In genomic region chr1:192601145-192602048, GRCh38 we compare ENCODE assay signal across 10 cellular contexts. TPM values are rescaled to one million over a fixed set of nuclear protein-coding genes. Genes with fewer than 3 reads are reported as not detected.
DNase-seq lines count a peak whose midpoint lies in the region; ATAC-seq, FAIRE-seq and TF ChIP-seq lines count a peak whose summit lies in the region.
"Had no signal": no experiment of that assay in that cellular context is flagged by ENCODE, and none has a peak within 500 bp of the region (broad histone marks: within the 10 kb centered on the region; RNA-seq: fewer than 3 reads in every experiment).

No MANE protein-coding gene starts in this region.

- no peak overlapping the region for H3K4me3 ChIP-seq in A549
- no peak overlapping the region for H3K4me3 ChIP-seq in SK-N-SH (ENCODE audit: low read depth in 2 of 2, low read length in 1 of 2)
- H3K4me3 ChIP-seq: SJSA1 had no signal

- CTCF ChIA-PET in A549 (lab: Yijun Ruan, JAX) (interaction anchor here (2.5 kb wide), 1 partner anchor 124 kb away, joined by 9 read pairs; no protein-coding TSS in a partner anchor), SK-N-SH (lab: Yijun Ruan, JAX) (interaction anchor here (0.6 to 0.9 kb wide), 4 partner anchors 9 to 127 kb away, joined by 3 to 5 read pairs (median 3); no protein-coding TSS in a partner anchor)

- no peaks in the 10 kb centered on the region for H4K20me1 ChIP-seq in SK-N-SH (ENCODE audit: insufficient read depth)

- H3K27me3 ChIP-seq in SK-N-SH (ENCODE audit: insufficient read depth), result no peaks in the 10 kb centered on the region
- H3K27me3 ChIP-seq: SJSA1 had no signal

- TF ChIP-seq POLR2A in A549 (IDR thresholded peaks at IDR 0.05; ENCODE audit: low read length), result no peak

- POLR2A ChIA-PET in A549 (lab: Yijun Ruan, JAX) (no interaction called here), SK-N-SH (lab: Yijun Ruan, JAX) (no interaction called here)

- H3F3A ChIP-seq in SK-N-SH (replicated peaks; ENCODE audit: insufficient read depth), result peaks cover under 1% of the 10 kb centered on the region

- peaks cover 7% of the 10 kb centered on the region; the same call in 1 of the 3 replicates for H3K4me1 ChIP-seq in A549
- peaks cover 0 to 8% of the 10 kb centered on the region in 2 experiments; a peak in 2 of 4 replicates for H3K4me1 ChIP-seq in SK-N-SH (ENCODE audit: control insufficient read depth in 1 of 2, insufficient read depth in 2 of 2, low read depth in 1 of 2, low read length in 1 of 2)
- H3K4me1 ChIP-seq: SJSA1 had no signal

- TF ChIP-seq RAD21 in A549 (conservative IDR thresholded peaks at IDR 0.05 in 1 of 2, IDR thresholded peaks at IDR 0.05 in 1 of 2) (no peak), SK-N-SH (IDR thresholded peaks at IDR 0.05; ENCODE audit: low read length) (no peak)

- WGBS in A549 (ENCODE audit: missing lambda C conversion rate), result 55% methylated on average over 2 of the region's 2 CpGs
- 84% methylated on average over 2 of the region's 2 CpGs for WGBS in SK-N-SH (ENCODE audit: low lambda C conversion rate)

- TF ChIP-seq EP300 in A549 (IDR thresholded peaks at IDR 0.05) (no peak), SK-N-SH (IDR thresholded peaks at IDR 0.05; ENCODE audit: borderline replicate concordance in 1 of 2, low read depth in 1 of 2, low read length in 1 of 2) (no peak)

- TF ChIP-seq CTCF in A549 (IDR thresholded peaks at IDR 0.05) (no peak), SK-N-SH (IDR thresholded peaks at IDR 0.05) (no peak)

- H3K27ac ChIP-seq in A549 (no peak overlapping the region), SK-N-SH (ENCODE audit: low read depth in 2 of 2, low read length in 1 of 2) (peak overlapping the region in 1 of 2 experiments; percentile 3; a peak in 2 of 4 replicates)
- H3K27ac ChIP-seq: C4-2B, SJSA1 had no signal

- no peak overlapping the region for H2AFZ ChIP-seq in SK-N-SH (ENCODE audit: low read depth)

- H3K36me3 ChIP-seq in SK-N-SH (replicated peaks in 1 of 2; ENCODE audit: control insufficient read depth in 1 of 2, insufficient read depth in 2 of 2, low read length in 1 of 2), result no peaks in the 10 kb centered on the region
- H3K36me3 ChIP-seq: SJSA1 had no signal

- H3K9ac ChIP-seq in SK-N-SH, result no peak overlapping the region

- no peak for FAIRE-seq in A549 (lab: Jason Lieb, UNC)

- ATAC-seq in A549, result no peak
- peak; percentile 47 for ATAC-seq in GM18909 (IDR thresholded peaks at IDR 0.05; ENCODE audit: poor library complexity, unreplicated experiment)
- ATAC-seq in HG02938 (IDR thresholded peaks at IDR 0.05; ENCODE audit: unreplicated experiment), result peak; percentile 41

- no peak for DNase-seq in A549 (ENCODE audit: low read depth in 1 of 2, low spot score in 1 of 2)
- no peak for DNase-seq in SK-N-SH
- DNase-seq in NK-92 (lab: John Stamatoyannopoulos, UW; ENCODE audit: unreplicated experiment), result no peak
- no peak for DNase-seq in DMS153 (lab: John Stamatoyannopoulos, UW)
- no peak for DNase-seq in KBM-7
- DNase-seq in stimulated activated CD8-positive, alpha-beta memory T cell treated with anti-CD3 and anti-CD28 coated beads, Interleukin-4, amount 100 ng/mL, for 48 hours, result no peak

- no peaks in the 10 kb centered on the region for H3K9me2 ChIP-seq in SK-N-SH

- in situ Hi-C loops in KBM-7 (cut with MboI; ENCODE audit: low pct_unique_long_range_greater_than_20kb, low sequenced_read_pairs), result no loop called here

- H3K4me2 ChIP-seq in A549, result 0 out of 3 replicates have a peak overlapping the region, but pooled peaks have one; percentile 2
- H3K4me2 ChIP-seq in SK-N-SH, result no peak overlapping the region; the same call in 1 of the 2 replicates

- H3K9me3 ChIP-seq in A549 (no peaks in the 10 kb centered on the region), SK-N-SH (no peaks in the 10 kb centered on the region)
- H3K9me3 ChIP-seq: SJSA1 had no signal

- H3K79me2 ChIP-seq in SK-N-SH (ENCODE audit: insufficient read depth), result no peaks in the 10 kb centered on the region

TF ChIP-seq in A549, 52 proteins besides CTCF, POLR2A, EP300 and RAD21:
- TF ChIP-seq FOXS1 (CRISPR knock-in tag; IDR thresholded peaks at IDR 0.05) (no peak), PHF8 (IDR thresholded peaks at IDR 0.05; ENCODE audit: borderline replicate concordance, low read depth) (no peak), FOSL2 (IDR thresholded peaks at IDR 0.05) (no peak), FOSL2 (CRISPR knock-in tag; IDR thresholded peaks at IDR 0.05) (no peak), ZFP36 (IDR thresholded peaks at IDR 0.05; ENCODE audit: borderline replicate concordance, partially characterized antibody) (no peak), HDAC2 (IDR thresholded peaks at IDR 0.05) (no peak)
TF ChIP-seq in A549: peak in this region for 0.

TF ChIP-seq in SK-N-SH, 30 proteins besides CTCF, POLR2A, EP300 and RAD21:
- TF ChIP-seq IRF3 (IDR thresholded peaks at IDR 0.05; ENCODE audit: low read depth, low read length), result no peak
- TF ChIP-seq TCF12 (IDR thresholded peaks at IDR 0.05), result peak; percentile 15; the same call in 1 of the 2 replicates
- no peak for TF ChIP-seq ELF1 (IDR thresholded peaks at IDR 0.05)
- TF ChIP-seq, protein P1, sequence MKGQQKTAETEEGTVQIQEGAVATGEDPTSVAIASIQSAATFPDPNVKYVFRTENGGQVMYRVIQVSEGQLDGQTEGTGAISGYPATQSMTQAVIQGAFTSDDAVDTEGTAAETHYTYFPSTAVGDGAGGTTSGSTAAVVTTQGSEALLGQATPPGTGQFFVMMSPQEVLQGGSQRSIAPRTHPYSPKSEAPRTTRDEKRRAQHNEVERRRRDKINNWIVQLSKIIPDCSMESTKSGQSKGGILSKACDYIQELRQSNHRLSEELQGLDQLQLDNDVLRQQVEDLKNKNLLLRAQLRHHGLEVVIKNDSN (IDR thresholded peaks at IDR 0.05; ENCODE audit: borderline replicate concordance, low read depth), result no peak
- no peak for TF ChIP-seq NFIC (IDR thresholded peaks at IDR 0.05; ENCODE audit: borderline replicate concordance)
- peak; percentile 66; the same call in 1 of the 2 replicates for TF ChIP-seq FOSL2 (IDR thresholded peaks at IDR 0.05; ENCODE audit: borderline replicate concordance, low read depth)
- peak; percentile 59; the same call in 1 of the 2 replicates for TF ChIP-seq MEF2A (IDR thresholded peaks at IDR 0.05; ENCODE audit: borderline replicate concordance, low read depth)
- peak; percentile 70 for TF ChIP-seq PBX3 (IDR thresholded peaks at IDR 0.05)
- peak; percentile 39 for TF ChIP-seq JUND (IDR thresholded peaks at IDR 0.05)

RNA-seq across cellular contexts. Expression of gene RGS1, which starts 25.8 kb away (rescaled TPM):
- polyA plus RNA-seq in A549 (2011; rRNA removed), result not detected in 2 replicates
- not detected in 2 replicates for polyA plus RNA-seq in A549 (2012; cell fraction: cytosol; rRNA removed)
- polyA plus RNA-seq in A549 (2012; cell fraction: nucleus; rRNA removed), result not detected in 2 replicates
- not detected in 3 replicates for polyA plus RNA-seq in A549 (2017; fragmentation: RNase III; extraction: RNeasy Plus Mini Kit Qiagen cat#74134 plus additional on column Dnase treatment)
- not detected in 2 replicates for polyA minus RNA-seq in A549 (2011; rRNA and poly(A)+ RNA removed)
- polyA plus RNA-seq in SK-N-SH (2012; rRNA removed), result 0.05 and 0.12 TPM in 2 replicates
- polyA plus RNA-seq in SK-N-SH (2012; cell fraction: cytosol; rRNA removed), result 0.07 and 0.18 TPM in 2 replicates
- polyA plus RNA-seq in SK-N-SH (2012; cell fraction: nucleus; rRNA removed), result 0.11 and 0.24 TPM in 2 replicates

RNA-seq across cellular contexts. Expression of gene RGS13, which starts 34.5 kb away (rescaled TPM):
- polyA plus RNA-seq in A549 (2011; rRNA removed), result not detected in 2 replicates
- not detected in 2 replicates for polyA plus RNA-seq in A549 (2012; cell fraction: cytosol; rRNA removed)
- polyA plus RNA-seq in A549 (2012; cell fraction: nucleus; rRNA removed), result not detected in 2 replicates
- polyA plus RNA-seq in A549 (2017; fragmentation: RNase III; extraction: RNeasy Plus Mini Kit Qiagen cat#74134 plus additional on column Dnase treatment), result not detected in 3 replicates
- not detected in 2 replicates for polyA minus RNA-seq in A549 (2011; rRNA and poly(A)+ RNA removed)
- polyA plus RNA-seq in SK-N-SH (2012; rRNA removed), result 0.05 TPM in 1 of 2 replicates, not detected in the other
- 0.05 and 0.08 TPM in 2 replicates for polyA plus RNA-seq in SK-N-SH (2012; cell fraction: cytosol; rRNA removed)
- polyA plus RNA-seq in SK-N-SH (2012; cell fraction: nucleus; rRNA removed), result 0.01 TPM in 1 of 2 replicates, not detected in the other

Comparison
In these comparisons a context has a peak if more than half of its experiments do, and no peak if none do; other contexts are left out.
1. ATAC-seq: peak in GM18909 (single experiment) and HG02938 (single experiment); none in A549 (0 of 2).
2. Of the 12 proteins assayed by ChIP-seq in both A549 and SK-N-SH: peak only in A549: none; only in SK-N-SH: FOSL2 and PBX3; in both: none; in neither: 10.